1 cellular context compared by ENCODE assay signal in genomic region chr7:56087445-56087844, GRCh38.
TF ChIP-seq lines count a peak whose summit lies in the region.

No MANE protein-coding gene starts in this region.

TF ChIP-seq in K562, 482 proteins besides CTCF, POLR2A, EP300 and RAD21:
- TF ChIP-seq RBM22 (IDR thresholded peaks at IDR 0.05; ENCODE audit: low read depth, low read length, poor library complexity, severe bottlenecking) (no peak), CBX1 (IDR thresholded peaks at IDR 0.05; ENCODE audit: low read depth) (no peak), ZNF3 (CRISPR knock-in tag; IDR thresholded peaks at IDR 0.05) (no peak), ZFP1 (CRISPR knock-in tag; IDR thresholded peaks at IDR 0.05) (no peak), POLR2G (IDR thresholded peaks at IDR 0.05; ENCODE audit: low read depth, low read length) (peak; percentile 54), ZNF407 (IDR thresholded peaks at IDR 0.05; ENCODE audit: low read depth) (no peak), ZNF324 (CRISPR knock-in tag; IDR thresholded peaks at IDR 0.05) (no peak)
